24 cellular contexts compared by ENCODE assay signal in genomic region chr3:147797095-147797494, GRCh38.
A peak's percentile ranks its signal among the peaks of the same experiment; 100 is the strongest.
DNase-seq lines count a peak whose midpoint lies in the region; ATAC-seq, FAIRE-seq and TF ChIP-seq lines count a peak whose summit lies in the region.
"Had no signal": no experiment of that assay in that cellular context is flagged by ENCODE, and none has a peak within 500 bp of the region (broad histone marks: within the 10 kb centered on the region; RNA-seq: fewer than 3 reads in every experiment).

No MANE protein-coding gene starts in this region.

- no peaks in the 10 kb centered on the region for H3K36me3 Mint-ChIP-seq in CD8-positive, alpha-beta memory T cell
- H3K36me3 Mint-ChIP-seq: CD4-positive, CD25-positive, alpha-beta regulatory T cell; memory B cell; naive thymus-derived CD4-positive, alpha-beta T cell; T-cell had no signal

- no peaks in the 10 kb centered on the region for H3K4me1 Mint-ChIP-seq in CD8-positive, alpha-beta memory T cell
- H3K4me1 Mint-ChIP-seq: CD4-positive, CD25-positive, alpha-beta regulatory T cell; memory B cell; naive thymus-derived CD4-positive, alpha-beta T cell; T-cell had no signal

- peak; percentile 48 for FAIRE-seq in H54 (lab: Jason Lieb, UNC)
- FAIRE-seq: kidney, pancreas had no signal

- DNase-seq in H54 (ENCODE audit: insufficient read length, low spot score) = no peak
- peak; percentile 96 for DNase-seq in NCI-H1436 treated with DMSO at 0.1 percent for 48 hours (lab: John Stamatoyannopoulos, UW)
- peak; percentile 78 for DNase-seq in NCI-H774 (lab: John Stamatoyannopoulos, UW)
- DNase-seq in fibroblast of peridontal ligament (ENCODE audit: extremely low read depth) = peak; percentile 8
- DNase-seq in left lobe of liver (ENCODE audit: low spot score) = no peak
- no peak for DNase-seq in CD8-positive, alpha-beta memory T cell
- DNase-seq: activated CD4-positive, alpha-beta T cell treated with anti-CD3 and anti-CD28 coated beads for 48 hours; activated CD8-positive, alpha-beta memory T cell treated with anti-CD3 and anti-CD28 coated beads, Interleukin-2, amount 50 U/mL, for 4 hours; activated effector memory CD4-positive, alpha-beta T cell treated with Interleukin-2 at 50 U/mL for 16 hours; CD4-positive, CD25-positive, alpha-beta regulatory T cell; foreskin fibroblast; IMR-90; kidney; MM.1S; naive thymus-derived CD4-positive, alpha-beta T cell; pancreas; stimulated activated naive CD4-positive, alpha-beta T cell; T-cell; tibial artery had no signal

- H3K4me3 Mint-ChIP-seq in CD8-positive, alpha-beta memory T cell = no peak overlapping the region
- H3K4me3 Mint-ChIP-seq: CD4-positive, CD25-positive, alpha-beta regulatory T cell; memory B cell; naive thymus-derived CD4-positive, alpha-beta T cell; T-cell had no signal

- H3K9me3 Mint-ChIP-seq in CD8-positive, alpha-beta memory T cell = peaks cover 0 to 26% (median 0%) of the 10 kb centered on the region in 5 donors

- POLR2A ChIA-PET in CD8-positive, alpha-beta memory T cell (lab: Charles Lee) = no interaction called here

- no peaks in the 10 kb centered on the region for H3K27me3 Mint-ChIP-seq in CD8-positive, alpha-beta memory T cell
- H3K27me3 Mint-ChIP-seq: CD4-positive, CD25-positive, alpha-beta regulatory T cell; memory B cell; naive thymus-derived CD4-positive, alpha-beta T cell; T-cell had no signal

- no peaks in the 10 kb centered on the region for H3K27me3 ChIP-seq in CD8-positive, alpha-beta memory T cell (ENCODE audit: insufficient read depth, low read length, poor library complexity, severe bottlenecking)
- H3K27me3 ChIP-seq: pancreas, tibial artery had no signal

- H3K9me3 ChIP-seq in CD8-positive, alpha-beta memory T cell (ENCODE audit: low read length) = no peaks in the 10 kb centered on the region
- H3K9me3 ChIP-seq: HAP-1, pancreas, tibial artery had no signal

- TF ChIP-seq POLR2A in H54 (IDR thresholded peaks at IDR 0.05; ENCODE audit: low read depth, low read length) = no peak

- CTCF ChIA-PET in CD8-positive, alpha-beta memory T cell (lab: Charles Lee) = no interaction called here

- H3K36me3 ChIP-seq in CD8-positive, alpha-beta memory T cell (ENCODE audit: insufficient read depth, low read length) = no peaks in the 10 kb centered on the region
- H3K36me3 ChIP-seq: HAP-1, pancreas, tibial artery had no signal

- H3K4me3 ChIP-seq in CD8-positive, alpha-beta memory T cell (ENCODE audit: low read length) = no peak overlapping the region
- H3K4me3 ChIP-seq: HAP-1, pancreas, tibial artery had no signal

- H3K27ac Mint-ChIP-seq in CD8-positive, alpha-beta memory T cell = no peak overlapping the region
- H3K27ac Mint-ChIP-seq: CD4-positive, CD25-positive, alpha-beta regulatory T cell; memory B cell; naive thymus-derived CD4-positive, alpha-beta T cell; T-cell had no signal

- no peaks in the 10 kb centered on the region for H3K4me1 ChIP-seq in CD8-positive, alpha-beta memory T cell (ENCODE audit: insufficient read depth, low read length)
- H3K4me1 ChIP-seq: HAP-1, pancreas, tibial artery had no signal

- no peak overlapping the region for H3K27ac ChIP-seq in CD8-positive, alpha-beta memory T cell (ENCODE audit: low read depth, low read length)
- H3K27ac ChIP-seq: pancreas, tibial artery had no signal

- ATAC-seq in left lobe of liver (no peak), GM19463 (IDR thresholded peaks at IDR 0.05; ENCODE audit: unreplicated experiment) (no peak), HG03571 (IDR thresholded peaks at IDR 0.05; ENCODE audit: unreplicated experiment) (no peak)
- ATAC-seq: naive thymus-derived CD4-positive, alpha-beta T cell; pancreas; sciatic nerve; T-cell had no signal

Comparison
In these comparisons a context has a peak if more than half of its experiments do, and no peak if none do; other contexts are left out.
1. DNase-seq: peak in NCI-H1436 treated with DMSO at 0.1 percent for 48 hours (single experiment), NCI-H774 (single experiment) and fibroblast of peridontal ligament (single experiment); none in H54 (single experiment), left lobe of liver (single experiment) and CD8-positive, alpha-beta memory T cell (0 of 5).